1 cellular context compared by ENCODE assay signal in the genomic region with DNA sequence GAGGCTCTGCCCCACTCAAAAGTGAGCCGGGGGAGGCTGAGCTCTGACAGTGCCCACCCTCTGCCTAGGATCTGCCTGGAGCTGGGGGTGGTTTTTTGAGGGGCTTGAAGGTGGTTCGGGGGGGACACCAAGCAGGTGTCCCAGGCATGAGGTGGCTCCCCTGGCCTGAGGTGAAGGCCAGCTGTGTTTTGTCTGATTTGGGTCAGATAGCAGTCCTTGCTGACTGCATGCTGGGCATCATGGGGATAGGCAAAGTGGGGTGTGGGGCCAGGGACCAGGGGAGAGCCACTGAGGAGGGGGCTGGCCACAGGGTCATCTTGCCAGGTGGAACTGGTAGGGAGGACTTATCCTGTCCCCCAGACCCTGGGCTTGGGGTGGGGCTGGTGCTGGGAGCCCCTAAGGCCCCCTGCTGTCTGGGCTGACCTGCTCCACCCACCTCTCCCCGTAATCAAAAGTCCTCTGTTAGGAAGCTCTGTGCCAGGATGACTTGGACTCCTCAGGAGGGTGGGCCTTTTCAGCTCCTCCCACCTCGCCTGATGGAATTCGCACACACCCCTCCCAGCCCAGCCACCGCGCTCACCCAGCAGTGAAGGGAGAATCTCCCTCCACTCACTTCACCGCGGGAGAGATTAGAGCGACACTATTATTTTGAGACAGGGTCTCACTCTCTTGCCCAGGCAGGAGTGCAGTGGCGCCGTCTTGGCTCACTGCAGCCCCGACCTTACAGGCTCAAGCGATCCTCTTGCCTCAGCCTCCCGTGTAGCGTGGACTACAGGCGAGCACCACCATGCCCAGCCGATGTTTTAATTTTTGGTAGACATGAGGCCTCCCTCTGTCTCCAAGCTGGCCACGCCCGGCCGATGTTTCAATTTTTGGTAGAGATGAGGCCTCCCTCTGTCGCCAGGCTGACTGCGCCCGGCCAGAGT.
A peak's percentile ranks its signal among the peaks of the same experiment; 100 is the strongest.
TF ChIP-seq lines count a peak whose summit lies in the region.

No MANE protein-coding gene starts in this region.

TF ChIP-seq in HepG2, 621 proteins besides CTCF, POLR2A, EP300 and RAD21 (continued from another document and continues in another):
- TF ChIP-seq, protein P1, sequence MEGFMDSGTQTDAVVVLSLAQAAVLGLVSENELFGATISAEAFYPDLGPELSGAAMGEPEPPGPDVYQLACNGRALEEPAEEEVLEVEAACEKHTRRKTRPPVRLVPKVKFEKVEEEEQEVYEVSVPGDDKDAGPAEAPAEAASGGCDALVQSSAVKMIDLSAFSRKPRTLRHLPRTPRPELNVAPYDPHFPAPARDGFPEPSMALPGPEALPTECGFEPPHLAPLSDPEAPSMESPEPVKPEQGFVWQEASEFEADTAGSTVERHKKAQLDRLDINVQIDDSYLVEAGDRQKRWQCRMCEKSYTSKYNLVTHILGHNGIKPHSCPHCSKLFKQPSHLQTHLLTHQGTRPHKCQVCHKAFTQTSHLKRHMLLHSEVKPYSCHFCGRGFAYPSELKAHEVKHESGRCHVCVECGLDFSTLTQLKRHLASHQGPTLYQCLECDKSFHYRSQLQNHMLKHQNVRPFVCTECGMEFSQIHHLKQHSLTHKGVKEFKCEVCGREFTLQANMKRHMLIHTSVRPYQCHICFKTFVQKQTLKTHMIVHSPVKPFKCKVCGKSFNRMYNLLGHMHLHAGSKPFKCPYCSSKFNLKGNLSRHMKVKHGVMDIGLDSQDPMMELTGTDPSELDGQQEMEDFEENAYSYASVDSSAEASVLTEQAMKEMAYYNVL (CRISPR knock-in tag; IDR thresholded peaks at IDR 0.05; ENCODE audit: borderline replicate concordance): no peak
- TF ChIP-seq HNRNPUL1 (IDR thresholded peaks at IDR 0.05; ENCODE audit: low read depth, low read length) (no peak), ZNF225 (CRISPR knock-in tag; IDR thresholded peaks at IDR 0.05) (no peak), ATAD3A (CRISPR knock-in tag; IDR thresholded peaks at IDR 0.05) (no peak), ZNF251 (CRISPR knock-in tag; IDR thresholded peaks at IDR 0.05) (no peak), NCOA1 (CRISPR knock-in tag; IDR thresholded peaks at IDR 0.05) (no peak), ZNF703 (CRISPR knock-in tag; IDR thresholded peaks at IDR 0.05; ENCODE audit: borderline replicate concordance) (0 out of 2 replicates have a peak, but pooled peaks have one; percentile 76), SRSF9 (IDR thresholded peaks at IDR 0.05; ENCODE audit: borderline replicate concordance, insufficient read depth, low read depth, low read length, poor library complexity, severe bottlenecking) (no peak), RBM39 (IDR thresholded peaks at IDR 0.05; ENCODE audit: low read depth, low read length, poor library complexity, severe bottlenecking) (no peak), PAWR (CRISPR knock-in tag; IDR thresholded peaks at IDR 0.05; ENCODE audit: borderline replicate concordance) (0 out of 2 replicates have a peak, but pooled peaks have one; percentile 65), ZNF782 (CRISPR knock-in tag; IDR thresholded peaks at IDR 0.05; ENCODE audit: borderline replicate concordance) (peak; percentile 40; the same call in 1 of the 2 replicates), FOXO1 (CRISPR knock-in tag; IDR thresholded peaks at IDR 0.05) (no peak), TOPORS (CRISPR knock-in tag; IDR thresholded peaks at IDR 0.05) (no peak), RARG (CRISPR knock-in tag; IDR thresholded peaks at IDR 0.05; ENCODE audit: low read depth) (no peak), PHF21A (CRISPR knock-in tag; IDR thresholded peaks at IDR 0.05) (no peak), NR2F6 (IDR thresholded peaks at IDR 0.05) (0 out of 2 replicates have a peak, but pooled peaks have one; percentile 6), NR2F6 (CRISPR knock-in tag; IDR thresholded peaks at IDR 0.05) (peak; percentile 32; the same call in 1 of the 2 replicates), ADNP (CRISPR knock-in tag; IDR thresholded peaks at IDR 0.05) (no peak), ZNF713 (CRISPR knock-in tag; IDR thresholded peaks at IDR 0.05) (no peak), ZNF138 (CRISPR knock-in tag; IDR thresholded peaks at IDR 0.05; ENCODE audit: low read depth) (no peak), ZFP62 (CRISPR knock-in tag; IDR thresholded peaks at IDR 0.05) (no peak), CENPT (CRISPR knock-in tag; IDR thresholded peaks at IDR 0.05; ENCODE audit: low read depth) (peak; percentile 34; the same call in 1 of the 2 replicates), MXD4 (CRISPR knock-in tag; IDR thresholded peaks at IDR 0.05) (no peak), IKZF1 (IDR thresholded peaks at IDR 0.05) (no peak), NR2F1 (CRISPR knock-in tag; IDR thresholded peaks at IDR 0.05) (no peak), ZNF652 (CRISPR knock-in tag; IDR thresholded peaks at IDR 0.05; ENCODE audit: borderline replicate concordance, low read depth) (no peak), CBX1 (IDR thresholded peaks at IDR 0.05; ENCODE audit: low read depth) (peak; percentile 75), ZMYM4 (CRISPR knock-in tag; IDR thresholded peaks at IDR 0.05) (no peak; the same call in 1 of the 2 replicates), THYN1 (CRISPR knock-in tag; IDR thresholded peaks at IDR 0.05; ENCODE audit: borderline replicate concordance, low read depth) (no peak), MTA1 (CRISPR knock-in tag; IDR thresholded peaks at IDR 0.05; ENCODE audit: borderline replicate concordance) (no peak)
- TF ChIP-seq, protein P2, sequence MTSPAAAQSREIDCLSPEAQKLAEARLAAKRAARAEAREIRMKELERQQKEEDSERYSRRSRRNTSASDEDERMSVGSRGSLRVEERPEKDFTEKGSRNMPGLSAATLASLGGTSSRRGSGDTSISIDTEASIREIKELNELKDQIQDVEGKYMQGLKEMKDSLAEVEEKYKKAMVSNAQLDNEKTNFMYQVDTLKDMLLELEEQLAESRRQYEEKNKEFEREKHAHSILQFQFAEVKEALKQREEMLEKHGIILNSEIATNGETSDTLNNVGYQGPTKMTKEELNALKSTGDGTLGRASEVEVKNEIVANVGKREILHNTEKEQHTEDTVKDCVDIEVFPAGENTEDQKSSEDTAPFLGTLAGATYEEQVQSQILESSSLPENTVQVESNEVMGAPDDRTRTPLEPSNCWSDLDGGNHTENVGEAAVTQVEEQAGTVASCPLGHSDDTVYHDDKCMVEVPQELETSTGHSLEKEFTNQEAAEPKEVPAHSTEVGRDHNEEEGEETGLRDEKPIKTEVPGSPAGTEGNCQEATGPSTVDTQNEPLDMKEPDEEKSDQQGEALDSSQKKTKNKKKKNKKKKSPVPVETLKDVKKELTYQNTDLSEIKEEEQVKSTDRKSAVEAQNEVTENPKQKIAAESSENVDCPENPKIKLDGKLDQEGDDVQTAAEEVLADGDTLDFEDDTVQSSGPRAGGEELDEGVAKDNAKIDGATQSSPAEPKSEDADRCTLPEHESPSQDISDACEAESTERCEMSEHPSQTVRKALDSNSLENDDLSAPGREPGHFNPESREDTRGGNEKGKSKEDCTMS (CRISPR knock-in tag; conservative IDR thresholded peaks at IDR 0.05): no peak
- TF ChIP-seq, protein P3, sequence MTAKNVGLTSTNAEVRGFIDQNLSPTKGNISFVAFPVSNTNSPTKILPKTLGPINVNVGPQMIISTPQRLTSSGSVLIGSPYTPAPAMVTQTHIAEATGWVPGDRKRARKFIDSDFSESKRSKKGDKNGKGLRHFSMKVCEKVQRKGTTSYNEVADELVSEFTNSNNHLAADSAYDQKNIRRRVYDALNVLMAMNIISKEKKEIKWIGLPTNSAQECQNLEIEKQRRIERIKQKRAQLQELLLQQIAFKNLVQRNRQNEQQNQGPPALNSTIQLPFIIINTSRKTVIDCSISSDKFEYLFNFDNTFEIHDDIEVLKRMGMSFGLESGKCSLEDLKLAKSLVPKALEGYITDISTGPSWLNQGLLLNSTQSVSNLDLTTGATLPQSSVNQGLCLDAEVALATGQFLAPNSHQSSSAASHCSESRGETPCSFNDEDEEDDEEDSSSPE (CRISPR knock-in tag; IDR thresholded peaks at IDR 0.05): no peak
- TF ChIP-seq, protein P4, sequence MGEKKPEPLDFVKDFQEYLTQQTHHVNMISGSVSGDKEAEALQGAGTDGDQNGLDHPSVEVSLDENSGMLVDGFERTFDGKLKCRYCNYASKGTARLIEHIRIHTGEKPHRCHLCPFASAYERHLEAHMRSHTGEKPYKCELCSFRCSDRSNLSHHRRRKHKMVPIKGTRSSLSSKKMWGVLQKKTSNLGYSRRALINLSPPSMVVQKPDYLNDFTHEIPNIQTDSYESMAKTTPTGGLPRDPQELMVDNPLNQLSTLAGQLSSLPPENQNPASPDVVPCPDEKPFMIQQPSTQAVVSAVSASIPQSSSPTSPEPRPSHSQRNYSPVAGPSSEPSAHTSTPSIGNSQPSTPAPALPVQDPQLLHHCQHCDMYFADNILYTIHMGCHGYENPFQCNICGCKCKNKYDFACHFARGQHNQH (CRISPR knock-in tag; IDR thresholded peaks at IDR 0.05): no peak; the same call in 1 of the 2 replicates
- TF ChIP-seq, protein P5, sequence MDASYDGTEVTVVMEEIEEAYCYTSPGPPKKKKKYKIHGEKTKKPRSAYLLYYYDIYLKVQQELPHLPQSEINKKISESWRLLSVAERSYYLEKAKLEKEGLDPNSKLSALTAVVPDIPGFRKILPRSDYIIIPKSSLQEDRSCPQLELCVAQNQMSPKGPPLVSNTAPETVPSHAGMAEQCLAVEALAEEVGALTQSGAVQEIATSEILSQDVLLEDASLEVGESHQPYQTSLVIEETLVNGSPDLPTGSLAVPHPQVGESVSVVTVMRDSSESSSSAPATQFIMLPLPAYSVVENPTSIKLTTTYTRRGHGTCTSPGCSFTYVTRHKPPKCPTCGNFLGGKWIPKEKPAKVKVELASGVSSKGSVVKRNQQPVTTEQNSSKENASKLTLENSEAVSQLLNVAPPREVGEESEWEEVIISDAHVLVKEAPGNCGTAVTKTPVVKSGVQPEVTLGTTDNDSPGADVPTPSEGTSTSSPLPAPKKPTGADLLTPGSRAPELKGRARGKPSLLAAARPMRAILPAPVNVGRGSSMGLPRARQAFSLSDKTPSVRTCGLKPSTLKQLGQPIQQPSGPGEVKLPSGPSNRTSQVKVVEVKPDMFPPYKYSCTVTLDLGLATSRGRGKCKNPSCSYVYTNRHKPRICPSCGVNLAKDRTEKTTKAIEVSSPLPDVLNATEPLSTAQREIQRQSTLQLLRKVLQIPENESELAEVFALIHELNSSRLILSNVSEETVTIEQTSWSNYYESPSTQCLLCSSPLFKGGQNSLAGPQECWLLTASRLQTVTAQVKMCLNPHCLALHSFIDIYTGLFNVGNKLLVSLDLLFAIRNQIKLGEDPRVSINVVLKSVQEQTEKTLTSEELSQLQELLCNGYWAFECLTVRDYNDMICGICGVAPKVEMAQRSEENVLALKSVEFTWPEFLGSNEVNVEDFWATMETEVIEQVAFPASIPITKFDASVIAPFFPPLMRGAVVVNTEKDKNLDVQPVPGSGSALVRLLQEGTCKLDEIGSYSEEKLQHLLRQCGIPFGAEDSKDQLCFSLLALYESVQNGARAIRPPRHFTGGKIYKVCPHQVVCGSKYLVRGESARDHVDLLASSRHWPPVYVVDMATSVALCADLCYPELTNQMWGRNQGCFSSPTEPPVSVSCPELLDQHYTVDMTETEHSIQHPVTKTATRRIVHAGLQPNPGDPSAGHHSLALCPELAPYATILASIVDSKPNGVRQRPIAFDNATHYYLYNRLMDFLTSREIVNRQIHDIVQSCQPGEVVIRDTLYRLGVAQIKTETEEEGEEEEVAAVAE (CRISPR knock-in tag; IDR thresholded peaks at IDR 0.05; ENCODE audit: borderline replicate concordance): no peak
- TF ChIP-seq, protein P6, sequence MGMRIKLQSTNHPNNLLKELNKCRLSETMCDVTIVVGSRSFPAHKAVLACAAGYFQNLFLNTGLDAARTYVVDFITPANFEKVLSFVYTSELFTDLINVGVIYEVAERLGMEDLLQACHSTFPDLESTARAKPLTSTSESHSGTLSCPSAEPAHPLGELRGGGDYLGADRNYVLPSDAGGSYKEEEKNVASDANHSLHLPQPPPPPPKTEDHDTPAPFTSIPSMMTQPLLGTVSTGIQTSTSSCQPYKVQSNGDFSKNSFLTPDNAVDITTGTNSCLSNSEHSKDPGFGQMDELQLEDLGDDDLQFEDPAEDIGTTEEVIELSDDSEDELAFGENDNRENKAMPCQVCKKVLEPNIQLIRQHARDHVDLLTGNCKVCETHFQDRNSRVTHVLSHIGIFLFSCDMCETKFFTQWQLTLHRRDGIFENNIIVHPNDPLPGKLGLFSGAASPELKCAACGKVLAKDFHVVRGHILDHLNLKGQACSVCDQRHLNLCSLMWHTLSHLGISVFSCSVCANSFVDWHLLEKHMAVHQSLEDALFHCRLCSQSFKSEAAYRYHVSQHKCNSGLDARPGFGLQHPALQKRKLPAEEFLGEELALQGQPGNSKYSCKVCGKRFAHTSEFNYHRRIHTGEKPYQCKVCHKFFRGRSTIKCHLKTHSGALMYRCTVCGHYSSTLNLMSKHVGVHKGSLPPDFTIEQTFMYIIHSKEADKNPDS (CRISPR knock-in tag; IDR thresholded peaks at IDR 0.05): no peak
- TF ChIP-seq, protein P7, sequence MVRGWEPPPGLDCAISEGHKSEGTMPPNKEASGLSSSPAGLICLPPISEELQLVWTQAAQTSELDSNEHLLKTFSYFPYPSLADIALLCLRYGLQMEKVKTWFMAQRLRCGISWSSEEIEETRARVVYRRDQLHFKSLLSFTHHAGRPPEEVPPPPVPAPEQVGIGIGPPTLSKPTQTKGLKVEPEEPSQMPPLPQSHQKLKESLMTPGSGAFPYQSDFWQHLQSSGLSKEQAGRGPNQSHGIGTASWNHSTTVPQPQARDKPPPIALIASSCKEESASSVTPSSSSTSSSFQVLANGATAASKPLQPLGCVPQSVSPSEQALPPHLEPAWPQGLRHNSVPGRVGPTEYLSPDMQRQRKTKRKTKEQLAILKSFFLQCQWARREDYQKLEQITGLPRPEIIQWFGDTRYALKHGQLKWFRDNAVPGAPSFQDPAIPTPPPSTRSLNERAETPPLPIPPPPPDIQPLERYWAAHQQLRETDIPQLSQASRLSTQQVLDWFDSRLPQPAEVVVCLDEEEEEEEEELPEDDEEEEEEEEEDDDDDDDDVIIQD (CRISPR knock-in tag; IDR thresholded peaks at IDR 0.05; ENCODE audit: low read depth): no peak
- TF ChIP-seq, protein P8, sequence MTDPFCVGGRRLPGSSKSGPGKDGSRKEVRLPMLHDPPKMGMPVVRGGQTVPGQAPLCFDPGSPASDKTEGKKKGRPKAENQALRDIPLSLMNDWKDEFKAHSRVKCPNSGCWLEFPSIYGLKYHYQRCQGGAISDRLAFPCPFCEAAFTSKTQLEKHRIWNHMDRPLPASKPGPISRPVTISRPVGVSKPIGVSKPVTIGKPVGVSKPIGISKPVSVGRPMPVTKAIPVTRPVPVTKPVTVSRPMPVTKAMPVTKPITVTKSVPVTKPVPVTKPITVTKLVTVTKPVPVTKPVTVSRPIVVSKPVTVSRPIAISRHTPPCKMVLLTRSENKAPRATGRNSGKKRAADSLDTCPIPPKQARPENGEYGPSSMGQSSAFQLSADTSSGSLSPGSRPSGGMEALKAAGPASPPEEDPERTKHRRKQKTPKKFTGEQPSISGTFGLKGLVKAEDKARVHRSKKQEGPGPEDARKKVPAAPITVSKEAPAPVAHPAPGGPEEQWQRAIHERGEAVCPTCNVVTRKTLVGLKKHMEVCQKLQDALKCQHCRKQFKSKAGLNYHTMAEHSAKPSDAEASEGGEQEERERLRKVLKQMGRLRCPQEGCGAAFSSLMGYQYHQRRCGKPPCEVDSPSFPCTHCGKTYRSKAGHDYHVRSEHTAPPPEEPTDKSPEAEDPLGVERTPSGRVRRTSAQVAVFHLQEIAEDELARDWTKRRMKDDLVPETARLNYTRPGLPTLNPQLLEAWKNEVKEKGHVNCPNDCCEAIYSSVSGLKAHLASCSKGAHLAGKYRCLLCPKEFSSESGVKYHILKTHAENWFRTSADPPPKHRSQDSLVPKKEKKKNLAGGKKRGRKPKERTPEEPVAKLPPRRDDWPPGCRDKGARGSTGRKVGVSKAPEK (CRISPR knock-in tag; IDR thresholded peaks at IDR 0.05; ENCODE audit: borderline replicate concordance): no peak
